ENCODE assay signal across 1 cellular context in genomic region chr2:205681836-205682238, GRCh38.
TF ChIP-seq lines count a peak whose summit lies in the region.

No MANE protein-coding gene starts in this region.

TF ChIP-seq in HEK293, 187 proteins besides CTCF, POLR2A, EP300 and RAD21 (continued from another document):
- no peak for TF ChIP-seq PRDM2 (tag by site-specific recombination; IDR thresholded peaks at IDR 0.05; ENCODE audit: borderline replicate concordance)
- TF ChIP-seq BCL6B (tag by site-specific recombination; IDR thresholded peaks at IDR 0.05) = no peak
- no peak for TF ChIP-seq KLF9 (tag by site-specific recombination; IDR thresholded peaks at IDR 0.05; ENCODE audit: low read depth)
- no peak for TF ChIP-seq ZNF621 (tag by site-specific recombination; IDR thresholded peaks at IDR 0.05)
- no peak for TF ChIP-seq RBAK (tag by site-specific recombination; IDR thresholded peaks at IDR 0.05)
- TF ChIP-seq ZNF146 (tag by site-specific recombination; IDR thresholded peaks at IDR 0.05) = no peak
- TF ChIP-seq ZFP3 (tag by site-specific recombination; IDR thresholded peaks at IDR 0.05; ENCODE audit: low read depth) = no peak
- TF ChIP-seq ZBTB8A (tag by site-specific recombination; IDR thresholded peaks at IDR 0.05) = peak; percentile 53
- no peak for TF ChIP-seq ZNF837 (tag by site-specific recombination; IDR thresholded peaks at IDR 0.05)
- TF ChIP-seq ZNF394 (tag by site-specific recombination; IDR thresholded peaks at IDR 0.05; ENCODE audit: borderline replicate concordance) = peak; percentile 4; the same call in 1 of the 2 replicates
